Comparison of ENCODE assay signal across 22 cellular contexts in genomic region chr3:124381565-124382333, GRCh38.
"Had no signal": no experiment of that assay in that cellular context is flagged by ENCODE, and none has a peak within 500 bp of the region (broad histone marks: within the 10 kb centered on the region; RNA-seq: fewer than 3 reads in every experiment).

No MANE protein-coding gene starts in this region.

- ATAC-seq: activated CD4-positive, CD25-positive, alpha-beta regulatory T cell treated with anti-CD3 and anti-CD28 coated beads, Interleukin-2, amount 50 U/mL, for 24 hours; natural killer cell treated with Interleukin-12 subunit alpha and Interleukin-12 subunit beta and Interleukin-15 and Interleukin-18, amount 100 ng/mL, for 72 hours had no signal

- DNase-seq: activated CD4-positive, alpha-beta T cell treated with anti-CD3 and anti-CD28 coated beads, Interleukin-2, amount 50 U/mL, for 1 hour; activated CD8-positive, alpha-beta memory T cell treated with anti-CD3 and anti-CD28 coated beads for 24 hours; activated naive CD4-positive, alpha-beta T cell; activated naive CD8-positive, alpha-beta T cell treated with anti-CD3 and anti-CD28 coated beads, Interleukin-2, amount 10 ng/mL, durations not matched to agents 7 days and 5 days; aorta; caudate nucleus; effector CD4-positive, alpha-beta T cell; foreskin melanocyte; head of caudate nucleus; kidney glomerular epithelial cell; nucleus accumbens; stimulated activated CD4-positive, alpha-beta T cell treated with anti-CD3 and anti-CD28 coated beads, Interleukin-4, amount 100 ng/mL, for 4 hours; stimulated activated CD8-positive, alpha-beta memory T cell treated with anti-CD3 and anti-CD28 coated beads, Interleukin-4, amount 100 ng/mL, for 48 hours; stimulated activated naive CD4-positive, alpha-beta T cell treated with Interleukin-2 at 50 U/mL for 16 hours; upper lobe of left lung had no signal

- H3K4me1 Mint-ChIP-seq: activated naive CD8-positive, alpha-beta T cell treated with anti-CD3 and anti-CD28 coated beads, Interleukin-2, amount 10 ng/mL, durations not matched to agents 7 days and 5 days had no signal

- H3K4me3 ChIP-seq: right atrium auricular region, skin epidermis, suprapubic skin, upper lobe of left lung had no signal

- H3K9me3 ChIP-seq: right atrium auricular region, suprapubic skin had no signal

- H3K36me3 ChIP-seq: right atrium auricular region, suprapubic skin, upper lobe of left lung had no signal

- H3K27ac ChIP-seq: right atrium auricular region, suprapubic skin, upper lobe of left lung had no signal

- H3K36me3 Mint-ChIP-seq: activated naive CD8-positive, alpha-beta T cell treated with anti-CD3 and anti-CD28 coated beads, Interleukin-2, amount 10 ng/mL, durations not matched to agents 7 days and 5 days; natural killer cell treated with Interleukin-12 subunit alpha and Interleukin-12 subunit beta and Interleukin-15 and Interleukin-18, amount 100 ng/mL, for 72 hours had no signal

- H3K27me3 ChIP-seq: right atrium auricular region, upper lobe of left lung had no signal

- H3K27ac Mint-ChIP-seq: activated naive CD8-positive, alpha-beta T cell treated with anti-CD3 and anti-CD28 coated beads, Interleukin-2, amount 10 ng/mL, durations not matched to agents 7 days and 5 days; activated T-helper 1 cell treated with anti-CD3 and anti-CD28 coated beads, Interleukin-12 subunit alpha, Interleukin-12 subunit beta, Interleukin-2, Interleukin-4 antibody, amounts not matched to agents 30 ng/mL and 10 ng/mL and 1 ng/mL, durations not matched to agents 14 hours and 24 hours and 36 hours; natural killer cell treated with Interleukin-12 subunit alpha and Interleukin-12 subunit beta and Interleukin-15 and Interleukin-18, amount 100 ng/mL, for 72 hours; T-helper 2 cell treated with Interferon-gamma antibody and Interleukin-4, amounts not matched to agents 5 μg/mL and 100 μg/mL, for 36 hours had no signal

- H3K4me1 ChIP-seq: upper lobe of left lung had no signal

- H3K9me3 Mint-ChIP-seq: activated naive CD8-positive, alpha-beta T cell treated with anti-CD3 and anti-CD28 coated beads, Interleukin-2, amount 10 ng/mL, durations not matched to agents 7 days and 5 days; activated T-helper 1 cell treated with anti-CD3 and anti-CD28 coated beads, Interleukin-12 subunit alpha, Interleukin-12 subunit beta, Interleukin-2, Interleukin-4 antibody, amounts not matched to agents 30 ng/mL and 10 ng/mL and 1 ng/mL, durations not matched to agents 14 hours and 24 hours and 36 hours; natural killer cell treated with Interleukin-12 subunit alpha and Interleukin-12 subunit beta and Interleukin-15 and Interleukin-18, amount 100 ng/mL, for 72 hours; T-helper 2 cell treated with Interferon-gamma antibody and Interleukin-4, amounts not matched to agents 5 μg/mL and 100 μg/mL, for 36 hours had no signal

- H3K4me3 Mint-ChIP-seq: activated naive CD8-positive, alpha-beta T cell treated with anti-CD3 and anti-CD28 coated beads, Interleukin-2, amount 10 ng/mL, durations not matched to agents 7 days and 5 days; activated T-helper 1 cell treated with anti-CD3 and anti-CD28 coated beads, Interleukin-12 subunit alpha, Interleukin-12 subunit beta, Interleukin-2, Interleukin-4 antibody, amounts not matched to agents 30 ng/mL and 10 ng/mL and 1 ng/mL, durations not matched to agents 14 hours and 24 hours and 36 hours; natural killer cell treated with Interleukin-12 subunit alpha and Interleukin-12 subunit beta and Interleukin-15 and Interleukin-18, amount 100 ng/mL, for 72 hours; T-helper 2 cell treated with Interferon-gamma antibody and Interleukin-4, amounts not matched to agents 5 μg/mL and 100 μg/mL, for 36 hours had no signal
